Comparison of ENCODE assay signal across 8 cellular contexts in the genomic region with DNA sequence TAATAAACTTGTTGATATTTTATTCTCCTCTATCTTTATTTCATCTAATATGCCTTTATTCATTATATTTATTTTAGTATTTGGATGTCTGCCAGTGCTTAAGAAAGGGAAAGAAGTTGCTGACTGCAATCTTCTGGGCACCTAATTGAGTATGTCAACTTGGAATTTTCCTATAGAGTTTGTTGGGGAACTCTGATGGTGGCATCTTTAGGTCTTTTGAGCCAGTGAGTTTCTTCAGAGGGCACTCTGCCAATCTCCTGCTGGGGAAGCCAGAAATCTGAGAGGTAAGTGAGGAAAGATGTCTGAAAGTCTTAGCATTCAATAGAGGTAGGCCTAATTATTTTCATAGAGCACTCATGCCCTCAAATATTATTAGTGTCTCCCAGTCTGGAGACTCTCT.
"Had no signal": no experiment of that assay in that cellular context is flagged by ENCODE, and none has a peak within 500 bp of the region (broad histone marks: within the 10 kb centered on the region; RNA-seq: fewer than 3 reads in every experiment).

No MANE protein-coding gene starts in this region.

- H3K36me3 ChIP-seq: HAP-1 had no signal

- H3K27ac ChIP-seq: GM23248, HL-60 had no signal

- H3K9me3 ChIP-seq: HAP-1 had no signal

- H3K4me1 Mint-ChIP-seq: IgD-negative memory B cell had no signal

- H3K9ac ChIP-seq: GM23248 had no signal

- H3K4me3 ChIP-seq: GM23248, HAP-1, K562 had no signal

- H3K27ac Mint-ChIP-seq: HFFc6, IgD-negative memory B cell had no signal

- H3K4me3 Mint-ChIP-seq: HFFc6, IgD-negative memory B cell had no signal

- DNase-seq: GM23248, GOT3, H7, HFFc6 had no signal

- H3K4me1 ChIP-seq: HAP-1 had no signal

- H3K27me3 Mint-ChIP-seq: IgD-negative memory B cell had no signal
